8 cellular contexts compared by ENCODE assay signal in genomic region chr1:99441234-99442095, GRCh38.
DNase-seq lines count a peak whose midpoint lies in the region; ATAC-seq, FAIRE-seq and TF ChIP-seq lines count a peak whose summit lies in the region.

No MANE protein-coding gene starts in this region.

- H4K20me1 ChIP-seq in astrocyte (ENCODE audit: insufficient read depth, low read length) = no peaks in the 10 kb centered on the region

- H3K4me2 ChIP-seq in astrocyte (ENCODE audit: low read length) = peak overlapping the region; percentile 25
- no peak overlapping the region for H3K4me2 ChIP-seq in neuronal stem cell (ENCODE audit: insufficient read depth, low read length, poor library complexity, severe bottlenecking)

- no CpG with 5 or more reads among the region's 8 CpGs for WGBS in neuronal stem cell (ENCODE audit: extremely low coverage in 2 of 2, insufficient read length in 2 of 2, insufficient replicate concordance in 1 of 2), 2 donors
- 55% methylated on average over 8 of the region's 8 CpGs for WGBS in suprapubic skin

- H3K27ac ChIP-seq in astrocyte (ENCODE audit: low read depth, low read length) (no peak overlapping the region), neuronal stem cell (replicated peaks; ENCODE audit: low read length) (no peak overlapping the region), suprapubic skin (no peak overlapping the region)

- DNase-seq in GM03348 (ENCODE audit: low spot score) (peak; percentile 59), LHCN-M2 (ENCODE audit: low read depth) (peak; percentile 54), astrocyte (ENCODE audit: low read depth) (peak; percentile 84), neuronal stem cell (ENCODE audit: low spot score) (no peak), NCI-H2171 (lab: John Stamatoyannopoulos, UW) (no peak), suprapubic skin (ENCODE audit: low spot score in 2 of 2) (no peak)

- H3K36me3 ChIP-seq in astrocyte (ENCODE audit: insufficient read depth, low read length) (no peaks in the 10 kb centered on the region), neuronal stem cell (replicated peaks in 1 of 2; ENCODE audit: control insufficient read depth in 2 of 2, insufficient read depth in 2 of 2, low read length in 2 of 2) (no peaks in the 10 kb centered on the region), suprapubic skin (no peaks in the 10 kb centered on the region)

- no peak for TF ChIP-seq POLR2A in suprapubic skin (IDR thresholded peaks at IDR 0.05)

- H3K18ac ChIP-seq in neuronal stem cell (ENCODE audit: low read length) = no peak overlapping the region

- peak overlapping the region; percentile 55 for H3K27ac Mint-ChIP-seq in astrocyte (ENCODE audit: unreplicated experiment)

- H3K79me2 ChIP-seq in astrocyte (ENCODE audit: insufficient read depth, low read length) = no peaks in the 10 kb centered on the region

- H3K14ac ChIP-seq in neuronal stem cell (ENCODE audit: low read length) = no peak overlapping the region

- TF ChIP-seq EP300 in suprapubic skin (IDR thresholded peaks at IDR 0.05) = no peak

- H3K4me1 Mint-ChIP-seq in astrocyte (ENCODE audit: low read depth, unreplicated experiment) = peaks cover 24% of the 10 kb centered on the region

- H3K4me3 Mint-ChIP-seq in astrocyte (ENCODE audit: unreplicated experiment) = no peak overlapping the region

- TF ChIP-seq CTCF in astrocyte (IDR thresholded peaks at IDR 0.05; ENCODE audit: insufficient read depth, low read depth, low read length) = no peak
- no peak for TF ChIP-seq CTCF in suprapubic skin (IDR thresholded peaks at IDR 0.05)

- H4K8ac ChIP-seq in neuronal stem cell (ENCODE audit: low read depth, low read length) = no peak overlapping the region

- H2BK5ac ChIP-seq in neuronal stem cell (ENCODE audit: low read length) = no peak overlapping the region

- H3K23ac ChIP-seq in neuronal stem cell (ENCODE audit: low read depth, low read length, poor library complexity) = no peak overlapping the region

- H3K4ac ChIP-seq in neuronal stem cell (ENCODE audit: low read length) = no peak overlapping the region

- H3K27me3 Mint-ChIP-seq in astrocyte (ENCODE audit: low read depth, unreplicated experiment) = no peaks in the 10 kb centered on the region

- H2BK120ac ChIP-seq in neuronal stem cell (ENCODE audit: low read depth, low read length) = no peak overlapping the region

- H3K4me3 ChIP-seq in astrocyte (ENCODE audit: insufficient read depth, low read depth, low read length) (no peak overlapping the region), neuronal stem cell (ENCODE audit: low read length in 2 of 2) (no peak overlapping the region), suprapubic skin (no peak overlapping the region)

- no peak overlapping the region for H2BK15ac ChIP-seq in neuronal stem cell (ENCODE audit: low read length)

- H3K27me3 ChIP-seq in astrocyte (ENCODE audit: insufficient read depth, low read length) (no peaks in the 10 kb centered on the region), neuronal stem cell (ENCODE audit: control insufficient read depth in 3 of 3, insufficient read depth in 3 of 3, low read depth in 1 of 3, low read length in 3 of 3) (no peaks in the 10 kb centered on the region), suprapubic skin (no peaks in the 10 kb centered on the region)

- H3K36me3 Mint-ChIP-seq in astrocyte (ENCODE audit: low read depth, unreplicated experiment) = no peaks in the 10 kb centered on the region

- H4K91ac ChIP-seq in neuronal stem cell (ENCODE audit: low read depth, low read length, poor library complexity) = no peak overlapping the region

- no peak overlapping the region for H2BK12ac ChIP-seq in neuronal stem cell (ENCODE audit: low read length)

- no peaks in the 10 kb centered on the region for H3K79me1 ChIP-seq in neuronal stem cell (ENCODE audit: low read depth, low read length)

- FAIRE-seq in astrocyte (lab: Jason Lieb, UNC) = no peak

- ATAC-seq in GM18502 (IDR thresholded peaks at IDR 0.05; ENCODE audit: poor library complexity, unreplicated experiment) (no peak), GM21529 (IDR thresholded peaks at IDR 0.05; ENCODE audit: unreplicated experiment) (no peak)

- H3K9me3 Mint-ChIP-seq in astrocyte (ENCODE audit: unreplicated experiment) = no peaks in the 10 kb centered on the region

- H3K4me1 ChIP-seq in astrocyte (ENCODE audit: insufficient read depth, low read length) = peaks cover 6% of the 10 kb centered on the region
- H3K4me1 ChIP-seq in neuronal stem cell (ENCODE audit: control insufficient read depth in 2 of 2, insufficient read depth in 1 of 2, low read depth in 1 of 2, low read length in 2 of 2) = no peaks in the 10 kb centered on the region
- H3K4me1 ChIP-seq in suprapubic skin = no peaks in the 10 kb centered on the region

- H2AK5ac ChIP-seq in neuronal stem cell (ENCODE audit: low read depth, low read length) = no peak overlapping the region

- H3K9me3 ChIP-seq in astrocyte (ENCODE audit: insufficient read depth, low read depth, low read length) (no peaks in the 10 kb centered on the region), neuronal stem cell (replicated peaks in 1 of 2; ENCODE audit: control insufficient read depth in 2 of 2, insufficient read depth in 1 of 2, low read depth in 1 of 2, low read length in 2 of 2) (no peaks in the 10 kb centered on the region), suprapubic skin (no peaks in the 10 kb centered on the region)

- peak overlapping the region; percentile 59 for H2AFZ ChIP-seq in astrocyte (ENCODE audit: low read depth, low read length)
- peak overlapping the region; percentile 39 for H2AFZ ChIP-seq in neuronal stem cell (ENCODE audit: low read length)

- H3K9ac ChIP-seq in astrocyte (ENCODE audit: low read length) (no peak overlapping the region), neuronal stem cell (ENCODE audit: low read depth, low read length, poor library complexity) (no peak overlapping the region)

Comparison
In these comparisons a context has a peak if more than half of its experiments do, and no peak if none do; other contexts are left out.
1. DNase-seq: peak in GM03348 (single experiment), LHCN-M2 (single experiment) and astrocyte (single experiment); none in neuronal stem cell (single experiment), NCI-H2171 (single experiment) and suprapubic skin (0 of 2).